ENCODE assay signal across 13 cellular contexts in the genomic region with DNA sequence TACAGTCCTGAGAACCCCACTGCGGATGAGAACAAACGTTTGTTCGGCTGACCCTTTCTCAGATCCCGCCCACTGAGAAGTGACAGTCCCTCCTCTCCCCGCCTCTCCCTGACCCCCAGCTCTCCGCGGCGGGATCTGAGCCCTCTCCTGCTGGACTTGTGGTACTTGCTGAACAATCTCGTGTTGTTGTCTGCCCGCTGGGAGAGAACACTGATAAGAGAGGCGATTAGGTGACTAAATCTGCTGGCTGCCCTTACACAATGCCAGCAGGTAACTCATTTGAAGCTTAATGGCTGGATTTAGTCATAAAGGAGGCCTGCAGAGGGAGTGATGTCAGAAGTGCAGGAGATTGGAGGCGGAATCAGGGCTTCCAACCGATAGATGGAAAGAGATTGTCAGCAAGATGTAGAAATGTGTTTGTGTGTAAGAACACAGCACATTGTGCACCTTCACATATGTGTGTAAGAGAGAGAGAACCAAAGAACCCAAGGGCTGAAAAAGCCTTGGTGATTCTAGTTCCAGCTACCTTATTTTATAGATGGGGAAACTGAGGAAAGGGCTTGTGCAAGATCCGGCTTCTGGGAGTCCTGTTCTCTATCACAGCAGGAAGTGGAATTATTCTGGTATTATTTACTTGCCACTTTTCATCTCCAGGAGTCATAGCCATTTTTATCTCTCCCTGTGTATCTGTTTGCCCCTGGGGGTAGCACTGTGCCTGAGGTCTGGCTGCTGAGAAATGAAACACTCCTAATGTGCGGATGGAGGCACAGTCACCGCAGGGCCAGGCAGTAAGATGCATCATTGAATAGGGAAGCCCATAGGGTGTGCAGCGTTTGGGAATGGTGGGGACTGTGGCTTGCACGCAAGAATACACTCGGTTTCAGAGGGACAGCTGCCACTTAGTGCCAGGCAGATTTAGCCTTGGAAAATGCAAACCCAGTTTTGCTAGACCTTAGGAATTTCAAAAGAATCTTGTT.
DNase-seq lines count a peak whose midpoint lies in the region; ATAC-seq and TF ChIP-seq lines count a peak whose summit lies in the region.
"Had no signal": no experiment of that assay in that cellular context is flagged by ENCODE, and none has a peak within 500 bp of the region (broad histone marks: within the 10 kb centered on the region; RNA-seq: fewer than 3 reads in every experiment).

No MANE protein-coding gene starts in this region.

- no peak overlapping the region for H2AK5ac ChIP-seq in mesendoderm (ENCODE audit: low read length)

- H3K27me3 ChIP-seq in body of pancreas (no peaks in the 10 kb centered on the region), mesendoderm (ENCODE audit: insufficient read depth, low read length, poor library complexity) (no peaks in the 10 kb centered on the region)

- H3K9me3 Mint-ChIP-seq in activated naive CD4-positive, alpha-beta T cell treated with anti-CD3 and anti-CD28 coated beads, Interleukin-2, amount 50 U/mL, for 24 hours, result peaks cover 4% of the 10 kb centered on the region
- peaks cover 6% of the 10 kb centered on the region for H3K9me3 Mint-ChIP-seq in type B pancreatic cell
- peaks cover 4 to 10% of the 10 kb centered on the region in 2 donors for H3K9me3 Mint-ChIP-seq in stimulated activated naive B cell treated with anti-CD40 and anti-IgM and Interleukin-4, amounts not matched to agents 10 μg/mL and 1 μg/mL and 100 μg/mL, for 72 hours

- no peak overlapping the region for H3K23ac ChIP-seq in mesendoderm (ENCODE audit: low read length)

- no peak overlapping the region for H3K27ac ChIP-seq in body of pancreas
- H3K27ac ChIP-seq in mesendoderm (ENCODE audit: low read depth, low read length), result no peak overlapping the region
- H3K27ac ChIP-seq: GM23248, tibial artery had no signal

- TF ChIP-seq CTCF in body of pancreas (IDR thresholded peaks at IDR 0.05) (peak in 2 of 7 experiments; percentile 6 to 13), type B pancreatic cell (conservative IDR thresholded peaks at IDR 0.05) (no peak)

- no peaks in the 10 kb centered on the region for H3K4me1 Mint-ChIP-seq in activated naive CD4-positive, alpha-beta T cell treated with anti-CD3 and anti-CD28 coated beads, Interleukin-2, amount 50 U/mL, for 24 hours
- H3K4me1 Mint-ChIP-seq in type B pancreatic cell (ENCODE audit: unreplicated experiment), result peaks cover 27% of the 10 kb centered on the region
- H3K4me1 Mint-ChIP-seq in stimulated activated naive B cell treated with anti-CD40 and anti-IgM and Interleukin-4, amounts not matched to agents 10 μg/mL and 1 μg/mL and 100 μg/mL, for 72 hours, result no peaks in the 10 kb centered on the region

- H3K4me1 ChIP-seq in body of pancreas (peaks cover 10% of the 10 kb centered on the region), mesendoderm (ENCODE audit: control insufficient read depth, low read depth, low read length) (peaks cover 6% of the 10 kb centered on the region)
- H3K4me1 ChIP-seq: tibial artery had no signal

- H3K36me3 Mint-ChIP-seq in activated naive CD4-positive, alpha-beta T cell treated with anti-CD3 and anti-CD28 coated beads, Interleukin-2, amount 50 U/mL, for 24 hours, result no peaks in the 10 kb centered on the region
- no peaks in the 10 kb centered on the region for H3K36me3 Mint-ChIP-seq in type B pancreatic cell
- no peaks in the 10 kb centered on the region for H3K36me3 Mint-ChIP-seq in stimulated activated naive B cell treated with anti-CD40 and anti-IgM and Interleukin-4, amounts not matched to agents 10 μg/mL and 1 μg/mL and 100 μg/mL, for 72 hours

- H3K4me2 ChIP-seq in mesendoderm (ENCODE audit: low read length), result no peak overlapping the region

- no peak for DNase-seq in activated naive CD4-positive, alpha-beta T cell (lab: John Stamatoyannopoulos, UW)
- DNase-seq in body of pancreas, result peak; percentile 44 to 60 (median 55)
- peak; percentile 99 for DNase-seq in mesendoderm
- DNase-seq in type B pancreatic cell (ENCODE audit: extremely low spot score, unreplicated experiment), result no peak
- no peak for DNase-seq in amniotic stem cell (lab: John Stamatoyannopoulos, UW)
- no peak for DNase-seq in stimulated activated naive B cell treated with anti-CD40 and anti-IgM and Interleukin-4, amounts not matched to agents 10 μg/mL and 1 μg/mL and 100 μg/mL, for 72 hours
- no peak for DNase-seq in NCI-H345 (lab: John Stamatoyannopoulos, UW)
- DNase-seq: activated CD4-positive, alpha-beta T cell treated with anti-CD3 and anti-CD28 coated beads, Interleukin-2, amount 50 U/mL, for 1 hour; GM23248; NCI-H1436; T-helper 1 cell; tibial artery had no signal

- no peak overlapping the region for H2BK5ac ChIP-seq in mesendoderm (ENCODE audit: low read length)

- peak; percentile 94 for ATAC-seq in body of pancreas
- ATAC-seq in stimulated activated naive B cell treated with anti-CD40 and anti-IgM and Interleukin-4, amounts not matched to agents 10 μg/mL and 1 μg/mL and 100 μg/mL, for 72 hours (replicated peaks), result no peak

- no peak overlapping the region for H2BK15ac ChIP-seq in mesendoderm (replicated peaks; ENCODE audit: low read depth)

- WGBS in body of pancreas, 2 donors, result 34 to 35% methylated on average over 17 to 19 of the region's 19 CpGs
- WGBS in mesendoderm (ENCODE audit: extremely low coverage, insufficient coverage, low lambda C conversion rate), result no CpG with 5 or more reads among the region's 19 CpGs

- intact Hi-C loops in body of pancreas (cut with DNase I), result no loop called here

- no peaks in the 10 kb centered on the region for H3K79me2 ChIP-seq in mesendoderm (ENCODE audit: control insufficient read depth, insufficient read depth, low read length)

- no peak overlapping the region for H3K4ac ChIP-seq in mesendoderm (ENCODE audit: low read depth, low read length)

- H3K36me3 ChIP-seq in body of pancreas (replicated peaks in 1 of 2; ENCODE audit: insufficient read depth in 1 of 2, low read depth in 2 of 2) (no peaks in the 10 kb centered on the region), mesendoderm (ENCODE audit: control insufficient read depth, insufficient read depth, low read length) (no peaks in the 10 kb centered on the region)
- H3K36me3 ChIP-seq: tibial artery had no signal

- no peak overlapping the region for H3K4me3 Mint-ChIP-seq in activated naive CD4-positive, alpha-beta T cell treated with anti-CD3 and anti-CD28 coated beads, Interleukin-2, amount 50 U/mL, for 24 hours
- H3K4me3 Mint-ChIP-seq in type B pancreatic cell, result peak overlapping the region; percentile 39
- H3K4me3 Mint-ChIP-seq in stimulated activated naive B cell treated with anti-CD40 and anti-IgM and Interleukin-4, amounts not matched to agents 10 μg/mL and 1 μg/mL and 100 μg/mL, for 72 hours, result no peak overlapping the region

- no peak for TF ChIP-seq POLR2A in body of pancreas (IDR thresholded peaks at IDR 0.05)

- no peak overlapping the region for H3K9ac ChIP-seq in mesendoderm (ENCODE audit: low read length)
- H3K9ac ChIP-seq: GM23248 had no signal

- no peak overlapping the region for H2BK120ac ChIP-seq in mesendoderm (ENCODE audit: low read depth, low read length)

- no peak overlapping the region for H4K5ac ChIP-seq in mesendoderm (ENCODE audit: low read length)

- H3K4me3 ChIP-seq in body of pancreas (no peak overlapping the region), mesendoderm (ENCODE audit: low read length) (no peak overlapping the region)
- H3K4me3 ChIP-seq: GM23248, tibial artery had no signal

- H3K9me3 ChIP-seq in body of pancreas, result no peaks in the 10 kb centered on the region
- H3K9me3 ChIP-seq: tibial artery had no signal

- H3K79me1 ChIP-seq in mesendoderm (ENCODE audit: low read length), result no peaks in the 10 kb centered on the region

- H3K27ac Mint-ChIP-seq in activated naive CD4-positive, alpha-beta T cell treated with anti-CD3 and anti-CD28 coated beads, Interleukin-2, amount 50 U/mL, for 24 hours, result peak overlapping the region; percentile 14
- H3K27ac Mint-ChIP-seq in type B pancreatic cell, result peak overlapping the region; percentile 75
- no peak overlapping the region for H3K27ac Mint-ChIP-seq in stimulated activated naive B cell treated with anti-CD40 and anti-IgM and Interleukin-4, amounts not matched to agents 10 μg/mL and 1 μg/mL and 100 μg/mL, for 72 hours

- H3K27me3 Mint-ChIP-seq in activated naive CD4-positive, alpha-beta T cell treated with anti-CD3 and anti-CD28 coated beads, Interleukin-2, amount 50 U/mL, for 24 hours, result peaks cover 3% of the 10 kb centered on the region
- peaks cover 4% of the 10 kb centered on the region for H3K27me3 Mint-ChIP-seq in type B pancreatic cell
- peaks cover 0 to 4% of the 10 kb centered on the region in 2 donors for H3K27me3 Mint-ChIP-seq in stimulated activated naive B cell treated with anti-CD40 and anti-IgM and Interleukin-4, amounts not matched to agents 10 μg/mL and 1 μg/mL and 100 μg/mL, for 72 hours

- H3K18ac ChIP-seq in mesendoderm (ENCODE audit: low read length), result no peak overlapping the region

- H3K56ac ChIP-seq in mesendoderm (ENCODE audit: low read length), result no peak overlapping the region

- no peak overlapping the region for H4K8ac ChIP-seq in mesendoderm (ENCODE audit: low read depth, low read length)

Comparison
In these comparisons a context has a peak if more than half of its experiments do, and no peak if none do; other contexts are left out.
1. DNase-seq: peak in body of pancreas (4 of 4) and mesendoderm (single experiment); none in activated naive CD4-positive, alpha-beta T cell (0 of 4), type B pancreatic cell (single experiment), amniotic stem cell (single experiment), stimulated activated naive B cell treated with anti-CD40 and anti-IgM and Interleukin-4, amounts not matched to agents 10 μg/mL and 1 μg/mL and 100 μg/mL, for 72 hours (single experiment) and NCI-H345 (single experiment).